12 cellular contexts compared by ENCODE assay signal in the genomic region with DNA sequence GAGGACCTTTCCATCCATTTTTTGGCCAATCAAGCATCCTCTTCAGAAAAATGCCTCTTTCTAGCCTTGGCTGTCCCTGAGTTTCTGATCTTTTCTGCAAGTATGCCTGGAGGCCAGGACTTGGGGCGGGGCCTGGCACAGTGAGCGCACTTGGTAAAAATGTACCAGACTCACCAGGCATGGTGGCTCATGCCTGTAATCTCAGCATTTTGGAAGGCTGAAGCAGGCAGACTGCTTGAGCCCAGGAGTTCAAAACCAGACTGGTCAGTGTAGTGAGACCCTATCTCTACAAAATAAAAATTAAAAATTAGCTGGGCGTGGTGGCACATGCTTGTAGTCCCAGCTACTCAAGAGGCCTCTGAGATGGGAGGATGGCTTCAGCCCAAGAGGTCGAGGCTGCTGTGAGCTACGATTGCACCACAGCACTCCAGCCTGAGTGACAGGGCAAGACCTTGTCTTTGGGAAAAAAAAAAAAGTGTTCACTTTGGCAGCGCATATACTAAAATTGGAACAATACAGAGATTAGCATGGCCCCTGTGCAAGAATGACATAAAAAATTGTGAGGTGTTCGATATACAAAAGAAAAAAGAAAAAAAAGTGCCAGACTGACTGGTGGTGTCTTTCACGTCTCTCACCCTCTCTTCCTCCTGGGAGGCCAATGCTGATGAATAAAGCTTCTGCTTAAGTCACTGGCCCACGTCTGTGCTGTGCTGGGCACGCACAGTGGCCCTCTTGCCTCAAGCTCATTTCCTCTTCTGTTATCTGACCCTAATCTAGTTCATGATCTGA. TPM values are rescaled to one million over a fixed set of nuclear protein-coding genes. Genes with fewer than 3 reads are reported as not detected.
DNase-seq lines count a peak whose midpoint lies in the region; ATAC-seq and TF ChIP-seq lines count a peak whose summit lies in the region.
"Had no signal": no experiment of that assay in that cellular context is flagged by ENCODE, and none has a peak within 500 bp of the region (broad histone marks: within the 10 kb centered on the region; RNA-seq: fewer than 3 reads in every experiment).

No MANE protein-coding gene starts in this region.

- H3K27me3 Mint-ChIP-seq in neural progenitor cell (ENCODE audit: insufficient read depth, low read depth), result peaks cover 4% of the 10 kb centered on the region

- H3K36me3 ChIP-seq in PC-9 (ENCODE audit: low read depth), result no peaks in the 10 kb centered on the region
- no peaks in the 10 kb centered on the region for H3K36me3 ChIP-seq in duodenal mucosa (ENCODE audit: control insufficient read depth in 1 of 2, insufficient read depth in 2 of 2, low read length in 2 of 2)
- no peaks in the 10 kb centered on the region for H3K36me3 ChIP-seq in neutrophil
- H3K36me3 ChIP-seq in neural progenitor cell, result no peaks in the 10 kb centered on the region

- POLR2A ChIA-PET in PC-9 (lab: Charles Lee; ENCODE audit: unreplicated experiment) (interaction anchor here (0.6 kb wide), 1 partner anchor 13 kb away, joined by 3 read pairs; no protein-coding TSS in a partner anchor), GM10248 (lab: Yijun Ruan, JAX) (no interaction called here)

- H3K4me2 ChIP-seq in PC-9 (peak overlapping the region; percentile 17; the same call in 1 of the 2 replicates), neural progenitor cell (no peak overlapping the region)

- H3F3A ChIP-seq in PC-9 (ENCODE audit: insufficient read depth, low read depth) (peaks cover 42% of the 10 kb centered on the region), neural progenitor cell (ENCODE audit: low read depth) (no peaks in the 10 kb centered on the region)

- H2AFZ ChIP-seq in PC-9 (no peak overlapping the region), neural progenitor cell (replicated peaks) (no peak overlapping the region)

- H3K9me3 ChIP-seq in PC-9 (ENCODE audit: insufficient read depth, low read depth), result no peaks in the 10 kb centered on the region
- no peaks in the 10 kb centered on the region for H3K9me3 ChIP-seq in duodenal mucosa (ENCODE audit: control insufficient read depth in 1 of 2, low read length in 2 of 2)
- H3K9me3 ChIP-seq in neutrophil, result no peaks in the 10 kb centered on the region
- no peaks in the 10 kb centered on the region for H3K9me3 ChIP-seq in neural progenitor cell (ENCODE audit: low read depth)

- H3K4me3 Mint-ChIP-seq in neural progenitor cell, result no peak overlapping the region

- TF ChIP-seq CTCF in PC-9 (conservative IDR thresholded peaks at IDR 0.05) (no peak), neutrophil (IDR thresholded peaks at IDR 0.05) (no peak), neural progenitor cell (IDR thresholded peaks at IDR 0.05) (no peak), GM10248 (IDR thresholded peaks at IDR 0.05; ENCODE audit: control extremely low read depth, extremely low read depth, low read depth, missing control alignments) (no peak)

- H3K27ac ChIP-seq in PC-9 (peak overlapping the region; percentile 43), duodenal mucosa (ENCODE audit: low read depth, low read length) (peak overlapping the region; percentile 38), neutrophil (peak overlapping the region; percentile 78), neural progenitor cell (no peak overlapping the region)

- DNase-seq in ELR (ENCODE audit: low read depth) (peak; percentile 50), PC-9 (peak; percentile 57 to 66), cerebellum (ENCODE audit: low spot score) (no peak), neural progenitor cell (ENCODE audit: low spot score) (no peak), GM10248 (ENCODE audit: extremely low spot score) (no peak)
- DNase-seq: activated naive CD4-positive, alpha-beta T cell; head of caudate nucleus; mammary epithelial cell; Right ventricle myocardium superior had no signal

- CTCF ChIA-PET in PC-9 (lab: Charles Lee) (no interaction called here), GM10248 (lab: Yijun Ruan, JAX) (interaction anchor here (0.8 kb wide), 1 partner anchor 9 kb away, joined by 3 read pairs; no protein-coding TSS in a partner anchor)

- H3K9ac ChIP-seq in duodenal mucosa (ENCODE audit: low read depth in 1 of 2, low read length in 2 of 2) (no peak overlapping the region), neural progenitor cell (no peak overlapping the region)

- H3K27me3 ChIP-seq in PC-9 (ENCODE audit: insufficient read depth, low read depth), result no peaks in the 10 kb centered on the region
- H3K27me3 ChIP-seq in duodenal mucosa (ENCODE audit: control insufficient read depth in 1 of 2, insufficient read depth in 2 of 2, low read length in 2 of 2), result no peaks in the 10 kb centered on the region
- H3K27me3 ChIP-seq in neutrophil, result no peaks in the 10 kb centered on the region
- H3K27me3 ChIP-seq in neural progenitor cell, result no peaks in the 10 kb centered on the region

- no peaks in the 10 kb centered on the region for H3K36me3 Mint-ChIP-seq in neural progenitor cell

- no peaks in the 10 kb centered on the region for H3K9me2 ChIP-seq in PC-9 (ENCODE audit: insufficient read depth)

- no peak overlapping the region for H3K4me3 ChIP-seq in PC-9
- H3K4me3 ChIP-seq in duodenal mucosa (ENCODE audit: low read depth in 1 of 2, low read length in 2 of 2), result no peak overlapping the region
- peak overlapping the region in 1 of 2 experiments; percentile 10 for H3K4me3 ChIP-seq in neutrophil (ENCODE audit: low read depth in 1 of 2, low read length in 1 of 2)
- H3K4me3 ChIP-seq in neural progenitor cell, result no peak overlapping the region

- H3K4me1 Mint-ChIP-seq in neural progenitor cell, result no peaks in the 10 kb centered on the region

- H4K20me1 ChIP-seq in PC-9 (ENCODE audit: insufficient read depth) (no peaks in the 10 kb centered on the region), neural progenitor cell (ENCODE audit: low read depth) (no peaks in the 10 kb centered on the region)

- no peak for ATAC-seq in GM21423 (IDR thresholded peaks at IDR 0.05; ENCODE audit: unreplicated experiment)

- H3K4me1 ChIP-seq in PC-9 (replicated peaks; ENCODE audit: insufficient read depth) (peaks cover 49% of the 10 kb centered on the region), duodenal mucosa (ENCODE audit: control insufficient read depth in 1 of 2, insufficient read depth in 2 of 2, low read length in 2 of 2) (peaks cover 20 to 37% of the 10 kb centered on the region in 2 donors), neutrophil (ENCODE audit: control insufficient read depth in 1 of 2, insufficient read depth in 1 of 2, low read depth in 1 of 2, low read length in 1 of 2) (peaks cover 52% of the 10 kb centered on the region in 2 experiments), neural progenitor cell (no peaks in the 10 kb centered on the region)

- intact Hi-C loops in PC-9 (cut with micrococcal nuclease; ENCODE audit: unreplicated experiment), result no loop called here

- H3K79me2 ChIP-seq in PC-9 (ENCODE audit: low read depth) (no peaks in the 10 kb centered on the region), neural progenitor cell (ENCODE audit: low read depth) (no peaks in the 10 kb centered on the region)

- no peak overlapping the region for H3K27ac Mint-ChIP-seq in neural progenitor cell

- no TSS peak for BruUV-seq in PC-9 (replicated peaks; lab: Mats Ljungman, UMichigan)

- H3K9me3 Mint-ChIP-seq in neural progenitor cell, result no peaks in the 10 kb centered on the region

RNA-seq across cellular contexts. Expression of a gene that starts 18.1 kb away (rescaled TPM):
- 12.7 and 21.4 TPM in 2 replicates for total RNA-seq in PC-9 (2021)
- 8.7 TPM for total RNA-seq in cerebellum
- 4.1 and 6.3 TPM in 2 replicates for total RNA-seq in neural progenitor cell (ENCODE audit: low replicate concordance)

Comparison
In these comparisons a context has a peak if more than half of its experiments do, and no peak if none do; other contexts are left out.
1. DNase-seq: peak in ELR (single experiment) and PC-9 (2 of 2); none in cerebellum (single experiment), neural progenitor cell (single experiment) and GM10248 (single experiment).